ENCODE assay signal across 30 cellular contexts in the genomic region with DNA sequence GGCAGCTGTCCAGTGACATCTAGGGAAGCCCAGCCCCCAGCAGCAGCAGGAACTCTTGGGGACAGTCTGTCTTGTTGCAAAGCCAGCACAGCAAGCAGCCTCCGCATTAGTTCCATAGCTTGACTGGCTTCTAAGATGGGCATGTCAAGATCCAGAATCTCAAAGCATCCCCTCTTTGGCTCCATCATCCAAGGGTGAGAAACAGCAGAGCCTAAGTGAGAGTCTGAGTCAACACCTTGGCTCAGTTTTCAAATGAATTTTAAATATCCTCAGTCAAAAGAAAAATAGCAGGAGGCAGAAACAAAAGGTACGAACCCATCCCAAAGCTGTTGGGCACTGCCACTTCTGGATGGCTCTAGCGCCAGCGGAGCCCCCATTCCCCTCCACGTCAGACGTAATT. TPM values are rescaled to one million over a fixed set of nuclear protein-coding genes. Genes with fewer than 3 reads are reported as not detected.
"Had no signal": no experiment of that assay in that cellular context is flagged by ENCODE, and none has a peak within 500 bp of the region (broad histone marks: within the 10 kb centered on the region; RNA-seq: fewer than 3 reads in every experiment).

No MANE protein-coding gene starts in this region.

- H3K27ac Mint-ChIP-seq: activated naive CD4-positive, alpha-beta T cell treated with anti-CD3 and anti-CD28 coated beads, Interleukin-2, amount 50 U/mL, for 72 hours; nephron progenitor cell; stimulated activated naive B cell treated with anti-CD40 and anti-IgM and Interleukin-4, amounts not matched to agents 10 μg/mL and 1 μg/mL and 100 μg/mL, for 72 hours had no signal

- H3K9me3 ChIP-seq: sigmoid colon, transverse colon, vagina had no signal

- H3K36me3 ChIP-seq: sigmoid colon, transverse colon, vagina had no signal

- H3K4me3 Mint-ChIP-seq: central memory CD8-positive, alpha-beta T cell; nephron progenitor cell; stimulated activated naive B cell treated with anti-CD40 and anti-IgM and Interleukin-4, amounts not matched to agents 10 μg/mL and 1 μg/mL and 100 μg/mL, for 72 hours had no signal

- DNase-seq: activated CD4-positive, alpha-beta T cell treated with anti-CD3 and anti-CD28 coated beads for 1 hour; activated CD4-positive, alpha-beta T cell treated with anti-CD3 and anti-CD28 coated beads, Interleukin-2, amount 50 U/mL, for 1 hour; activated gamma-delta T cell treated with Interleukin-2 at 50 U/mL for 16 hours; activated T-cell treated with anti-CD3 and anti-CD28 coated beads, Interleukin-2, amount 50 U/mL, for 1 hour; aorta; effector memory CD4-positive, alpha-beta T cell; foreskin melanocyte; hippocampal formation; left cardiac atrium; nephron progenitor cell; occipital lobe; sigmoid colon; stimulated activated CD4-positive, alpha-beta T cell treated with anti-CD3 and anti-CD28 coated beads, Interleukin-15, amount 100 ng/mL, for 24 hours; stimulated activated CD8-positive, alpha-beta memory T cell treated with anti-CD3 and anti-CD28 coated beads, Interleukin-4, amount 100 ng/mL, for 48 hours; stimulated activated naive B cell treated with anti-CD40 and anti-IgM and Interleukin-4, amounts not matched to agents 10 μg/mL and 1 μg/mL and 100 μg/mL, for 72 hours; transverse colon had no signal

- H3K27ac ChIP-seq: sigmoid colon, transverse colon, vagina, VCaP had no signal

- H3K36me3 Mint-ChIP-seq: activated naive CD4-positive, alpha-beta T cell treated with anti-CD3 and anti-CD28 coated beads, Interleukin-2, amount 50 U/mL, for 72 hours; stimulated activated naive B cell treated with anti-CD40 and anti-IgM and Interleukin-4, amounts not matched to agents 10 μg/mL and 1 μg/mL and 100 μg/mL, for 72 hours had no signal

- FAIRE-seq: colon, endothelial cell of umbilical vein, islet of Langerhans had no signal

- H3K4me2 ChIP-seq: smooth muscle cell had no signal

- H3K4me3 ChIP-seq: sigmoid colon, smooth muscle cell, transverse colon, vagina had no signal

- H3K9me3 Mint-ChIP-seq: activated naive CD4-positive, alpha-beta T cell treated with anti-CD3 and anti-CD28 coated beads, Interleukin-2, amount 50 U/mL, for 72 hours; central memory CD8-positive, alpha-beta T cell; nephron progenitor cell; stimulated activated naive B cell treated with anti-CD40 and anti-IgM and Interleukin-4, amounts not matched to agents 10 μg/mL and 1 μg/mL and 100 μg/mL, for 72 hours had no signal

RNA-seq across cellular contexts. Expression of gene CLDN9, which starts 2.2 kb away (rescaled TPM):
- total RNA-seq: dermis microvascular lymphatic vessel endothelial cell, endothelial cell of umbilical vein, esophagus mucosa, mononuclear cell, occipital lobe, sigmoid colon, temporal lobe, vagina had no signal

RNA-seq across cellular contexts. Expression of gene CLDN6, which starts 3.0 kb away (rescaled TPM):
- total RNA-seq: activated naive CD4-positive, alpha-beta T cell treated with anti-CD3 and anti-CD28 coated beads, Interleukin-2, amount 50 U/mL, for 72 hours; aorta; dermis microvascular lymphatic vessel endothelial cell; endothelial cell of umbilical vein; esophagus mucosa; left cardiac atrium; mononuclear cell; myocyte; occipital lobe; sigmoid colon; T-helper 2 cell treated with Interferon-gamma antibody and Interleukin-4, amounts not matched to agents 100 ng/mL and 5 ng/mL, for 36 hours; transverse colon; vagina had no signal
